ENCODE assay signal across 2 cellular contexts in the genomic region with DNA sequence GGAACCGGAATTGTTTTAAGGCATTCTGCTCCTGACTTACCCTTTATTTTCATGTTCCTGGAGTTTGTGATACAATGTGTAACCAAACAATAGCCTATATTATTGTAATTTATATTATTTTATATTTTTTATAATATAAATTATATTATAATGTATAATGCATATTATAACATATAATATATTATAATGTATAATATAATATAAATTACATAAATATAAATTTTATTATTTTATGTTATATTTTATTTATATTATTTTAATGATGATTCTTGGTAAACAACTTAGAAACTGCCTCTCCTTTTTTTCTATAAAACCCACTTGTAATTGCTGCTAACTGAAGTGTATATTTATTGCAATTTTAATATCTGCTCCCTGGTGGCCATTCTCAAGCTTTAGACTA.
A peak's percentile ranks its signal among the peaks of the same experiment; 100 is the strongest.
TF ChIP-seq lines count a peak whose summit lies in the region.

No MANE protein-coding gene starts in this region.

TF ChIP-seq in HCT116, 20 proteins besides CTCF, POLR2A, EP300 and RAD21 (continued from another document):
- TF ChIP-seq SP1 (IDR thresholded peaks at IDR 0.05; ENCODE audit: low read depth) (no peak), JUND (IDR thresholded peaks at IDR 0.05) (no peak)

TF ChIP-seq in WTC11, 78 proteins besides CTCF, POLR2A, EP300 and RAD21 (continued from another document):
- TF ChIP-seq, protein P1, sequence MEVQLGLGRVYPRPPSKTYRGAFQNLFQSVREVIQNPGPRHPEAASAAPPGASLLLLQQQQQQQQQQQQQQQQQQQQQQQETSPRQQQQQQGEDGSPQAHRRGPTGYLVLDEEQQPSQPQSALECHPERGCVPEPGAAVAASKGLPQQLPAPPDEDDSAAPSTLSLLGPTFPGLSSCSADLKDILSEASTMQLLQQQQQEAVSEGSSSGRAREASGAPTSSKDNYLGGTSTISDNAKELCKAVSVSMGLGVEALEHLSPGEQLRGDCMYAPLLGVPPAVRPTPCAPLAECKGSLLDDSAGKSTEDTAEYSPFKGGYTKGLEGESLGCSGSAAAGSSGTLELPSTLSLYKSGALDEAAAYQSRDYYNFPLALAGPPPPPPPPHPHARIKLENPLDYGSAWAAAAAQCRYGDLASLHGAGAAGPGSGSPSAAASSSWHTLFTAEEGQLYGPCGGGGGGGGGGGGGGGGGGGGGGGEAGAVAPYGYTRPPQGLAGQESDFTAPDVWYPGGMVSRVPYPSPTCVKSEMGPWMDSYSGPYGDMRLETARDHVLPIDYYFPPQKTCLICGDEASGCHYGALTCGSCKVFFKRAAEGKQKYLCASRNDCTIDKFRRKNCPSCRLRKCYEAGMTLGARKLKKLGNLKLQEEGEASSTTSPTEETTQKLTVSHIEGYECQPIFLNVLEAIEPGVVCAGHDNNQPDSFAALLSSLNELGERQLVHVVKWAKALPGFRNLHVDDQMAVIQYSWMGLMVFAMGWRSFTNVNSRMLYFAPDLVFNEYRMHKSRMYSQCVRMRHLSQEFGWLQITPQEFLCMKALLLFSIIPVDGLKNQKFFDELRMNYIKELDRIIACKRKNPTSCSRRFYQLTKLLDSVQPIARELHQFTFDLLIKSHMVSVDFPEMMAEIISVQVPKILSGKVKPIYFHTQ (CRISPR knock-in tag; IDR thresholded peaks at IDR 0.05), result no peak
- peak; percentile 92 for TF ChIP-seq HMGA2 (CRISPR knock-in tag; IDR thresholded peaks at IDR 0.05)
- TF ChIP-seq ZNF121 (CRISPR knock-in tag; IDR thresholded peaks at IDR 0.05), result no peak
- no peak for TF ChIP-seq ZNF396 (CRISPR knock-in tag; IDR thresholded peaks at IDR 0.05; ENCODE audit: borderline replicate concordance)
